ENCODE assay signal across 17 cellular contexts in the genomic region with DNA sequence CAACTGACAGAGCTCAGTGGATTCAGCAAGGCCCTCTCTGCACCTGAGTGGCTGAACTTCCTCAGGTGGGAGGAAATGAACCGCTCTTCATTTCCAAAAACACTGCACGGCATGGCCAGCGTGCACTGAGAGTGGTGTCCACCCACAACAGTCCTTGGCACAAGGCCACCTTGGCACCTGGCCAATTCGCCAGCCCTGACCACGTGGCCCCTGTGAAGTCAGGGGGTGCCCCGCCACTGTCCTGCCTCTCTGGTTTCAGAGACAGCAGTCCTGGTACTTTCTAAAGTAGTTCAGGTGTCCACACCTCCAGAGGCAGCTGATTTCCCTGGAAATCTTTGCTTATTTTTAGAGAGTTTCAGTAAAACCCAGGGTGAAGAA.
DNase-seq lines count a peak whose midpoint lies in the region; ATAC-seq, FAIRE-seq and TF ChIP-seq lines count a peak whose summit lies in the region.
"Had no signal": no experiment of that assay in that cellular context is flagged by ENCODE, and none has a peak within 500 bp of the region (broad histone marks: within the 10 kb centered on the region; RNA-seq: fewer than 3 reads in every experiment).

No MANE protein-coding gene starts in this region.

- no peak for TF ChIP-seq POLR2A in HepG2 (IDR thresholded peaks at IDR 0.05; ENCODE audit: insufficient read depth in 1 of 2, low read depth in 2 of 2, low read length in 2 of 2)
- TF ChIP-seq POLR2A in vagina (IDR thresholded peaks at IDR 0.05): no peak
- TF ChIP-seq POLR2A in gastroesophageal sphincter (IDR thresholded peaks at IDR 0.05): no peak

- no peak overlapping the region for H2AFZ ChIP-seq in HepG2 (ENCODE audit: low read length)
- H2AFZ ChIP-seq: parathyroid adenoma, PC-9 had no signal

- POLR2A ChIA-PET in HepG2 (lab: Yijun Ruan, JAX): no interaction called here
- POLR2A ChIA-PET in activated CD8-positive, alpha-beta T cell treated with anti-CD3 and anti-CD28 coated beads, Interleukin-2, amount 10 ng/mL, durations not matched to agents 7 days and 5 days (lab: Charles Lee): no interaction called here

- H3K79me2 ChIP-seq in HepG2 (ENCODE audit: insufficient read depth, low read length): no peaks in the 10 kb centered on the region
- H3K79me2 ChIP-seq: parathyroid adenoma had no signal

- TF ChIP-seq EP300 in HepG2 (IDR thresholded peaks at IDR 0.05; ENCODE audit: low read depth in 2 of 2, low read length in 2 of 2) (no peak), HepG2 (CRISPR knock-in tag; IDR thresholded peaks at IDR 0.05; ENCODE audit: borderline replicate concordance) (no peak), gastroesophageal sphincter (IDR thresholded peaks at IDR 0.05) (no peak)

- peaks cover 41 to 88% of the 10 kb centered on the region in 2 experiments for H3K27me3 ChIP-seq in HepG2 (ENCODE audit: control insufficient read depth in 1 of 2, insufficient read depth in 2 of 2, low read length in 2 of 2)
- H3K27me3 ChIP-seq in vagina: no peaks in the 10 kb centered on the region
- peaks cover 35% of the 10 kb centered on the region for H3K27me3 ChIP-seq in gastroesophageal sphincter
- H3K27me3 ChIP-seq: brain microvascular endothelial cell, uterus had no signal

- H3K27me3 Mint-ChIP-seq in natural killer cell (ENCODE audit: low read depth in 2 of 2): peaks cover 2 to 8% of the 10 kb centered on the region in 2 donors
- peaks cover 4 to 8% of the 10 kb centered on the region in 2 donors for H3K27me3 Mint-ChIP-seq in natural killer cell treated with Interleukin-12 subunit alpha and Interleukin-12 subunit beta and Interleukin-15 and Interleukin-18, amount 100 ng/mL, for 72 hours
- H3K27me3 Mint-ChIP-seq in activated CD8-positive, alpha-beta T cell treated with anti-CD3 and anti-CD28 coated beads, Interleukin-2, amount 10 ng/mL, durations not matched to agents 7 days and 5 days (ENCODE audit: low read depth): no peaks in the 10 kb centered on the region

- CTCF ChIA-PET in HepG2 (lab: Yijun Ruan, JAX; ENCODE audit: low intra/inter-chr PET ratio, low total read pairs): no interaction called here
- CTCF ChIA-PET in activated CD8-positive, alpha-beta T cell treated with anti-CD3 and anti-CD28 coated beads, Interleukin-2, amount 10 ng/mL, durations not matched to agents 7 days and 5 days (lab: Charles Lee): no interaction called here

- TF ChIP-seq CTCF in natural killer cell (IDR thresholded peaks at IDR 0.05) (no peak), coronary artery (IDR thresholded peaks at IDR 0.05) (no peak), HepG2 (CRISPR knock-in tag; IDR thresholded peaks at IDR 0.05) (no peak), vagina (IDR thresholded peaks at IDR 0.05) (no peak), gastroesophageal sphincter (IDR thresholded peaks at IDR 0.05) (no peak)

- H3K36me3 Mint-ChIP-seq in natural killer cell: no peaks in the 10 kb centered on the region
- H3K36me3 Mint-ChIP-seq in natural killer cell treated with Interleukin-12 subunit alpha and Interleukin-12 subunit beta and Interleukin-15 and Interleukin-18, amount 100 ng/mL, for 72 hours: no peaks in the 10 kb centered on the region
- no peaks in the 10 kb centered on the region for H3K36me3 Mint-ChIP-seq in activated CD8-positive, alpha-beta T cell treated with anti-CD3 and anti-CD28 coated beads, Interleukin-2, amount 10 ng/mL, durations not matched to agents 7 days and 5 days (ENCODE audit: low read depth)

- no peaks in the 10 kb centered on the region; the same call in 1 of the 2 replicates for H4K20me1 ChIP-seq in HepG2 (ENCODE audit: insufficient read depth, low read length)

- 8% methylated on average over 6 of the region's 6 CpGs for WGBS in HepG2 (ENCODE audit: low lambda C conversion rate)
- no CpG with 5 or more reads among the region's 6 CpGs for WGBS in gastroesophageal sphincter (ENCODE audit: low coverage in 1 of 2), 2 donors

- in situ Hi-C loops in HepG2 (cut with HindIII; ENCODE audit: extremely low pct_ligation_motif_present, low pct_unique_long_range_greater_than_20kb): no loop called here

- H3K27ac Mint-ChIP-seq in natural killer cell: no peak overlapping the region
- H3K27ac Mint-ChIP-seq in natural killer cell treated with Interleukin-12 subunit alpha and Interleukin-12 subunit beta and Interleukin-15 and Interleukin-18, amount 100 ng/mL, for 72 hours: no peak overlapping the region
- no peak overlapping the region for H3K27ac Mint-ChIP-seq in activated CD8-positive, alpha-beta T cell treated with anti-CD3 and anti-CD28 coated beads, Interleukin-2, amount 10 ng/mL, durations not matched to agents 7 days and 5 days
- H3K27ac Mint-ChIP-seq: activated CD4-positive, alpha-beta T cell treated with anti-CD3 and anti-CD28 coated beads for 36 hours had no signal

- no peak overlapping the region for H3K4me3 ChIP-seq in coronary artery
- no peak overlapping the region for H3K4me3 ChIP-seq in HepG2 (replicated peaks in 1 of 3; ENCODE audit: insufficient read depth in 1 of 3, low read depth in 2 of 3, low read length in 3 of 3)
- H3K4me3 ChIP-seq in vagina: no peak overlapping the region
- no peak overlapping the region for H3K4me3 ChIP-seq in gastroesophageal sphincter
- H3K4me3 ChIP-seq: PC-9, uterus had no signal

- no peaks in the 10 kb centered on the region for H3K9me3 ChIP-seq in HepG2 (ENCODE audit: low read length)
- H3K9me3 ChIP-seq in vagina: no peaks in the 10 kb centered on the region
- no peaks in the 10 kb centered on the region for H3K9me3 ChIP-seq in gastroesophageal sphincter
- H3K9me3 ChIP-seq: uterus had no signal

- intact Hi-C loops in natural killer cell (cut with micrococcal nuclease) (no loop called here), HepG2 (cut with micrococcal nuclease; ENCODE audit: unreplicated experiment) (no loop called here), vagina (cut with DNase I) (no loop called here)

- DNase-seq in natural killer cell (peak; percentile 1), coronary artery (ENCODE audit: low spot score) (peak; percentile 62), HepG2 (ENCODE audit: low spot score) (no peak), vagina (ENCODE audit: extremely low spot score in 2 of 2) (no peak), cerebellar nuclear complex (lab: John Stamatoyannopoulos, UW) (no peak)
- no peak for DNase-seq in natural killer cell treated with Interleukin-12 subunit alpha and Interleukin-12 subunit beta and Interleukin-15 and Interleukin-18, amount 100 ng/mL, for 72 hours (ENCODE audit: low spot score)
- no peak for DNase-seq in activated CD8-positive, alpha-beta T cell treated with anti-CD3 and anti-CD28 coated beads, Interleukin-2, amount 10 ng/mL, durations not matched to agents 7 days and 5 days
- DNase-seq: activated CD4-positive, alpha-beta T cell treated with anti-CD3 and anti-CD28 coated beads for 36 hours; activated T-cell treated with anti-CD3 and anti-CD28 coated beads, Interleukin-2, amount 50 U/mL, for 48 hours; brain microvascular endothelial cell; T-helper 2 cell had no signal

- no peak overlapping the region for H3K9ac ChIP-seq in HepG2 (ENCODE audit: insufficient read depth, low read depth, low read length)
- H3K9ac ChIP-seq: parathyroid adenoma had no signal

- FAIRE-seq in HepG2 (lab: Jason Lieb, UNC): no peak
- FAIRE-seq: endothelial cell of umbilical vein had no signal

- H3K36me3 ChIP-seq in HepG2 (replicated peaks in 1 of 2; ENCODE audit: control insufficient read depth in 1 of 2, insufficient read depth in 2 of 2, low read length in 2 of 2): no peaks in the 10 kb centered on the region
- H3K36me3 ChIP-seq in vagina: no peaks in the 10 kb centered on the region
- H3K36me3 ChIP-seq in gastroesophageal sphincter: no peaks in the 10 kb centered on the region
- H3K36me3 ChIP-seq: brain microvascular endothelial cell, uterus had no signal

- TF ChIP-seq RAD21 in HepG2 (CRISPR knock-in tag; IDR thresholded peaks at IDR 0.05): no peak

- H3K4me1 ChIP-seq in HepG2 (ENCODE audit: insufficient read depth, low read length): no peaks in the 10 kb centered on the region
- H3K4me1 ChIP-seq in vagina: peaks cover 18% of the 10 kb centered on the region
- peaks cover 0 to 6% (median 3%) of the 10 kb centered on the region in 3 donors for H3K4me1 ChIP-seq in gastroesophageal sphincter
- H3K4me1 ChIP-seq: parathyroid adenoma, uterus had no signal

- H3K27ac ChIP-seq in coronary artery (no peak overlapping the region), HepG2 (ENCODE audit: extremely low read length, insufficient read depth, low read length) (no peak overlapping the region), vagina (no peak overlapping the region), gastroesophageal sphincter (no peak overlapping the region)
- H3K27ac ChIP-seq: brain microvascular endothelial cell, parathyroid adenoma, PC-9, uterus had no signal

- H3K4me3 Mint-ChIP-seq in natural killer cell: no peak overlapping the region
- H3K4me3 Mint-ChIP-seq in natural killer cell treated with Interleukin-12 subunit alpha and Interleukin-12 subunit beta and Interleukin-15 and Interleukin-18, amount 100 ng/mL, for 72 hours: no peak overlapping the region
- no peak overlapping the region for H3K4me3 Mint-ChIP-seq in activated CD8-positive, alpha-beta T cell treated with anti-CD3 and anti-CD28 coated beads, Interleukin-2, amount 10 ng/mL, durations not matched to agents 7 days and 5 days
- H3K4me3 Mint-ChIP-seq: activated CD4-positive, alpha-beta T cell treated with anti-CD3 and anti-CD28 coated beads for 36 hours had no signal

- ATAC-seq in natural killer cell (no peak), HepG2 (no peak), gastroesophageal sphincter (no peak)
- ATAC-seq in natural killer cell treated with Interleukin-12 subunit alpha and Interleukin-12 subunit beta and Interleukin-15 and Interleukin-18, amount 100 ng/mL, for 72 hours: no peak
- ATAC-seq in activated CD8-positive, alpha-beta T cell treated with anti-CD3 and anti-CD28 coated beads, Interleukin-2, amount 10 ng/mL, durations not matched to agents 7 days and 5 days: no peak
- ATAC-seq: activated CD4-positive, alpha-beta T cell treated with anti-CD3 and anti-CD28 coated beads for 36 hours; HCT116 had no signal

- no peaks in the 10 kb centered on the region for H3K4me1 Mint-ChIP-seq in natural killer cell
- no peaks in the 10 kb centered on the region for H3K4me1 Mint-ChIP-seq in natural killer cell treated with Interleukin-12 subunit alpha and Interleukin-12 subunit beta and Interleukin-15 and Interleukin-18, amount 100 ng/mL, for 72 hours (ENCODE audit: low read depth in 2 of 2)
- no peaks in the 10 kb centered on the region for H3K4me1 Mint-ChIP-seq in activated CD8-positive, alpha-beta T cell treated with anti-CD3 and anti-CD28 coated beads, Interleukin-2, amount 10 ng/mL, durations not matched to agents 7 days and 5 days (ENCODE audit: low read depth)
- H3K4me1 Mint-ChIP-seq: activated CD4-positive, alpha-beta T cell treated with anti-CD3 and anti-CD28 coated beads for 36 hours had no signal

- H3K9me3 Mint-ChIP-seq in natural killer cell: no peaks in the 10 kb centered on the region
- H3K9me3 Mint-ChIP-seq in natural killer cell treated with Interleukin-12 subunit alpha and Interleukin-12 subunit beta and Interleukin-15 and Interleukin-18, amount 100 ng/mL, for 72 hours: no peaks in the 10 kb centered on the region
- no peaks in the 10 kb centered on the region for H3K9me3 Mint-ChIP-seq in activated CD8-positive, alpha-beta T cell treated with anti-CD3 and anti-CD28 coated beads, Interleukin-2, amount 10 ng/mL, durations not matched to agents 7 days and 5 days (ENCODE audit: insufficient read depth)

- BruUV-seq in HepG2 (replicated peaks; lab: Mats Ljungman, UMichigan): no TSS peak

- H3K4me2 ChIP-seq in HepG2 (ENCODE audit: low read depth, low read length): no peak overlapping the region
- H3K4me2 ChIP-seq: PC-9 had no signal

Comparison
In these comparisons a context has a peak if more than half of its experiments do, and no peak if none do; other contexts are left out.
1. DNase-seq: peak in natural killer cell (single experiment) and coronary artery (single experiment); none in natural killer cell treated with Interleukin-12 subunit alpha and Interleukin-12 subunit beta and Interleukin-15 and Interleukin-18, amount 100 ng/mL, for 72 hours (single experiment), HepG2 (single experiment), activated CD8-positive, alpha-beta T cell treated with anti-CD3 and anti-CD28 coated beads, Interleukin-2, amount 10 ng/mL, durations not matched to agents 7 days and 5 days (single experiment), vagina (0 of 2) and cerebellar nuclear complex (0 of 2).